Comparison of ENCODE assay signal across 1 cellular context in genomic region chr7:38179719-38180333, GRCh38.
TF ChIP-seq lines count a peak whose summit lies in the region.

No MANE protein-coding gene starts in this region.

TF ChIP-seq in H1, 55 proteins besides CTCF, POLR2A, EP300 and RAD21 (continued from another document):
- no peak for TF ChIP-seq GABPA (IDR thresholded peaks at IDR 0.05; ENCODE audit: borderline replicate concordance, insufficient read depth, low read length)
- no peak for TF ChIP-seq CBX5 (IDR thresholded peaks at IDR 0.05; ENCODE audit: low read depth, low read length)
- TF ChIP-seq NRF1 (IDR thresholded peaks at IDR 0.05; ENCODE audit: low read depth, low read length): no peak
- no peak for TF ChIP-seq CEBPB (IDR thresholded peaks at IDR 0.05; ENCODE audit: low read depth, low read length)
- TF ChIP-seq HDAC2 (IDR thresholded peaks at IDR 0.05; ENCODE audit: borderline replicate concordance in 1 of 2, low read depth in 2 of 2, low read length in 2 of 2): no peak
- TF ChIP-seq MAFK (IDR thresholded peaks at IDR 0.05; ENCODE audit: low read depth, low read length): no peak
- TF ChIP-seq TAF7 (optimal IDR thresholded peaks at IDR 0.05; ENCODE audit: borderline replicate concordance, low read depth, low read length): no peak
- no peak for TF ChIP-seq CHD2 (IDR thresholded peaks at IDR 0.05; ENCODE audit: low read length)
- no peak for TF ChIP-seq ASH2L (IDR thresholded peaks at IDR 0.05; ENCODE audit: low read length)
- no peak for TF ChIP-seq KDM1A (IDR thresholded peaks at IDR 0.05; ENCODE audit: borderline replicate concordance, low read length)
- no peak for TF ChIP-seq RFX5 (IDR thresholded peaks at IDR 0.05; ENCODE audit: borderline replicate concordance, low read depth, low read length)
- no peak for TF ChIP-seq BACH1 (IDR thresholded peaks at IDR 0.05; ENCODE audit: low read length)
- no peak for TF ChIP-seq SIN3A (conservative IDR thresholded peaks at IDR 0.05 in 1 of 2, IDR thresholded peaks at IDR 0.05 in 1 of 2; ENCODE audit: low read depth in 1 of 2, low read length in 2 of 2)
- TF ChIP-seq ATF2 (IDR thresholded peaks at IDR 0.05; ENCODE audit: low read length): no peak
- TF ChIP-seq JUND (IDR thresholded peaks at IDR 0.05; ENCODE audit: low read length): no peak
- no peak for TF ChIP-seq SP1 (IDR thresholded peaks at IDR 0.05; ENCODE audit: low read depth, low read length)
- no peak for TF ChIP-seq BCL11A (IDR thresholded peaks at IDR 0.05; ENCODE audit: low read depth in 2 of 2, low read length in 2 of 2)
